ENCODE assay signal across 1 cellular context in the genomic region with DNA sequence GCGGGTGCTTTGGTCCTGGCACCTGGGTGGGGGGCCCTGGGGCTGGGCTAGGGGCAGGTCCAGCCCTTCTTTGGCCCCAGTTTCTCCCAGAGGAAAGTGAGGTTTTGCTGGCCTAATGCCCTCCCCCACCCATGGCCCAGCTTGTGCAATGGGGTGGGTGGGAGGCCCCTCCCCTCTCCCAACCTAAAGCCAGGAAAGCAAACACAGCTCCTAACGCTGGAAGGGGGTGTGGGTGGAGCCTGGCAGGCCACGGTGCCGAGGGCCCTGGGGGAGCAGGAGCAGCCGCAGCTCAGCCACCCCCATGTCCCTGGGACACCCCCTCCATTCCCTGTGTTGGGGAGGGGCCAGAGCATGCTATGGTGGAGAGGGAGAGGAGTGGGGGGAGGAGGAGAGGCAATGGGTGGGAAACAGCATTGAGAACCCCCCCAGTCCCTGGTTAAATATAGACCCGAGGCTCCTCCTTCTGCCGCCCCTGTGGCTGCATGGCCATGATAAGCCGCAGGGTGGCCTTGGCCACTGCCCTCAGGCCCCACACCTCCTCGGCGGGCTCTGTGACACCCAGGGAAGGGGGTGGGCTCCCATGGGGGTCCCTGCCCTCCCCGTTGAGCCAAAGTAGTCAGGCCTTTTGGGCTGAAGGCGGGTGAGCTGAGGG.
TF ChIP-seq lines count a peak whose summit lies in the region.

No MANE protein-coding gene starts in this region.

TF ChIP-seq in liver, 16 proteins besides CTCF, POLR2A, EP300 and RAD21 (continued from another document):
- TF ChIP-seq REST (IDR thresholded peaks at IDR 0.05) (no peak), NR2F2 (IDR thresholded peaks at IDR 0.05) (no peak), GABPA (IDR thresholded peaks at IDR 0.05 in 1 of 2, conservative IDR thresholded peaks at IDR 0.05 in 1 of 2) (no peak), EGR1 (IDR thresholded peaks at IDR 0.05; ENCODE audit: low read depth in 2 of 2) (peak; percentile 91), ZBTB33 (IDR thresholded peaks at IDR 0.05) (peak; percentile 36), YY1 (IDR thresholded peaks at IDR 0.05) (peak; percentile 90), HNF4G (IDR thresholded peaks at IDR 0.05) (no peak), SP1 (IDR thresholded peaks at IDR 0.05) (peak; percentile 58)
- TF ChIP-seq, protein P1, sequence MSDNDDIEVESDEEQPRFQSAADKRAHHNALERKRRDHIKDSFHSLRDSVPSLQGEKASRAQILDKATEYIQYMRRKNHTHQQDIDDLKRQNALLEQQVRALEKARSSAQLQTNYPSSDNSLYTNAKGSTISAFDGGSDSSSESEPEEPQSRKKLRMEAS (IDR thresholded peaks at IDR 0.05): peak; percentile 72
